9 cellular contexts compared by ENCODE assay signal in the genomic region with DNA sequence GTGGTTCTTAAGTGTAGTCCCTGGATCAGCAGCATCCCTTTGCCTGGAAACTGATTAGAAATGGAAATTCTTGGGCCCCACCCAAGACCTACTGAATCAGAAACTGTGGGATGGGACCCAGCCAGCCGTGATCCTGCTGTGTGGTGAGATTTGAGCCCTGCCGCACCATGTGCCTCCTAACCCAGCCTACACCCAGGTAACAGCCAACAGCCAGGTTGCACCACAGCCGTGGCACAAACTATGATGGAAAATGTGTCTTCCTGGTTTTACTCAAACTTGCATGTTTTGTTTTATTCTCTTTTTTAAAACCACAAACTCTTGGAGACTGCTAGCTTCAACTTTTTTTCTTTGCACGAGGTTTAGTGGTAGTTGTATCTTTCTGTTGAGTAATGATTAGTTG. TPM values are rescaled to one million over a fixed set of nuclear protein-coding genes. Genes with fewer than 3 reads are reported as not detected.
DNase-seq lines count a peak whose midpoint lies in the region; ATAC-seq and TF ChIP-seq lines count a peak whose summit lies in the region.
"Had no signal": no experiment of that assay in that cellular context is flagged by ENCODE, and none has a peak within 500 bp of the region (broad histone marks: within the 10 kb centered on the region; RNA-seq: fewer than 3 reads in every experiment).

No MANE protein-coding gene starts in this region.

- H2AFZ ChIP-seq in fibroblast of lung (ENCODE audit: low read length), result no peak overlapping the region
- H2AFZ ChIP-seq in smooth muscle cell (ENCODE audit: low read depth), result no peak overlapping the region

- H3K4me2 ChIP-seq in fibroblast of lung (ENCODE audit: extremely low read depth, insufficient read depth, low read length), result peak overlapping the region; percentile 97
- H3K4me2 ChIP-seq in smooth muscle cell, result peak overlapping the region; percentile 59

- H3K4me3 ChIP-seq in fibroblast of lung (replicated peaks in 1 of 4; ENCODE audit: control extremely low read depth in 1 of 4, insufficient read depth in 1 of 4, low read depth in 3 of 4, low read length in 4 of 4), result peak overlapping the region; percentile 64 to 83 (median 80)
- peak overlapping the region; percentile 1 for H3K4me3 ChIP-seq in smooth muscle cell
- H3K4me3 ChIP-seq in gastroesophageal sphincter, result peak overlapping the region in 1 of 2 donors; percentile 86

- H3K27ac ChIP-seq in fibroblast of lung (ENCODE audit: insufficient read depth, low read length) (peak overlapping the region; percentile 30), smooth muscle cell (ENCODE audit: low read depth) (no peak overlapping the region), gastroesophageal sphincter (peak overlapping the region in 2 of 4 donors; percentile 93 to 94)

- no peak for TF ChIP-seq EP300 in gastroesophageal sphincter (IDR thresholded peaks at IDR 0.05)

- H3K27me3 ChIP-seq in fibroblast of lung (ENCODE audit: control insufficient read depth, insufficient read depth, low read length), result no peaks in the 10 kb centered on the region
- H3K27me3 ChIP-seq in smooth muscle cell (ENCODE audit: low read depth), result no peaks in the 10 kb centered on the region
- H3K27me3 ChIP-seq in gastroesophageal sphincter, result no peaks in the 10 kb centered on the region

- no peak for TF ChIP-seq CTCF in fibroblast of lung (conservative IDR thresholded peaks at IDR 0.05 in 1 of 2, IDR thresholded peaks at IDR 0.05 in 1 of 2; ENCODE audit: low read depth in 1 of 2, low read length in 2 of 2)
- no peak for TF ChIP-seq CTCF in smooth muscle cell (IDR thresholded peaks at IDR 0.05; ENCODE audit: borderline replicate concordance, insufficient read depth, poor library complexity, severe bottlenecking)
- no peak for TF ChIP-seq CTCF in gastroesophageal sphincter (IDR thresholded peaks at IDR 0.05)

- H3K4me3 Mint-ChIP-seq in T-helper 17 cell, result peak overlapping the region; percentile 86

- H3K36me3 ChIP-seq in fibroblast of lung (ENCODE audit: control insufficient read depth, insufficient read depth, low read length), result peaks cover 6% of the 10 kb centered on the region
- H3K36me3 ChIP-seq in smooth muscle cell (ENCODE audit: low read depth), result no peaks in the 10 kb centered on the region
- H3K36me3 ChIP-seq in gastroesophageal sphincter, result peaks cover 0 to 12% of the 10 kb centered on the region in 2 donors

- H3K9ac ChIP-seq in fibroblast of lung (ENCODE audit: insufficient read depth, low read length) (no peak overlapping the region), smooth muscle cell (ENCODE audit: low read depth) (no peak overlapping the region)

- H3K36me3 Mint-ChIP-seq in T-helper 17 cell (ENCODE audit: low read depth), result peaks cover 2% of the 10 kb centered on the region

- TF ChIP-seq POLR2A in gastroesophageal sphincter (IDR thresholded peaks at IDR 0.05), result no peak

- H3K27ac Mint-ChIP-seq in T-helper 17 cell, result peak overlapping the region; percentile 85

- peaks cover 63% of the 10 kb centered on the region for H3K4me1 Mint-ChIP-seq in T-helper 17 cell

- WGBS in smooth muscle cell (ENCODE audit: low lambda C conversion rate), result 54% methylated on average over 4 of the region's 4 CpGs
- WGBS in gastroesophageal sphincter (ENCODE audit: low coverage in 1 of 2), 2 donors, result 14 to 38% methylated on average over 1 to 4 of the region's 4 CpGs

- DNase-seq in ELR (ENCODE audit: low read depth), result peak; percentile 55
- no peak for DNase-seq in T-helper 17 cell
- DNase-seq in fibroblast of lung (ENCODE audit: low read depth in 2 of 2), result peak; percentile 50 to 81
- no peak for DNase-seq in smooth muscle cell (lab: John Stamatoyannopoulos, UW; ENCODE audit: unreplicated experiment)
- DNase-seq in effector CD4-positive, alpha-beta T cell, result no peak
- no peak for DNase-seq in SK-N-DZ (ENCODE audit: low spot score)
- DNase-seq in nucleus accumbens (lab: John Stamatoyannopoulos, UW), result no peak
- DNase-seq: substantia nigra had no signal

- H4K20me1 ChIP-seq in fibroblast of lung (ENCODE audit: control insufficient read depth, extremely low read depth, insufficient read depth, low read length) (peaks cover 2% of the 10 kb centered on the region), smooth muscle cell (ENCODE audit: low read depth) (peaks cover 46% of the 10 kb centered on the region)

- H3K79me2 ChIP-seq in fibroblast of lung (ENCODE audit: control insufficient read depth, insufficient read depth, low read length) (peaks cover 76% of the 10 kb centered on the region), smooth muscle cell (ENCODE audit: low read depth) (peaks cover 34% of the 10 kb centered on the region)

- no peak for ATAC-seq in T-helper 17 cell
- ATAC-seq in gastroesophageal sphincter, result no peak

- peaks cover 4% of the 10 kb centered on the region for H3F3A ChIP-seq in smooth muscle cell (ENCODE audit: low read depth)

- H3K9me3 ChIP-seq in T-helper 17 cell (ENCODE audit: control insufficient read depth, low read length, poor library complexity, severe bottlenecking) (no peaks in the 10 kb centered on the region), fibroblast of lung (ENCODE audit: control insufficient read depth, insufficient read depth, low read depth, low read length) (no peaks in the 10 kb centered on the region), smooth muscle cell (replicated peaks; ENCODE audit: low read depth) (no peaks in the 10 kb centered on the region), gastroesophageal sphincter (no peaks in the 10 kb centered on the region)

- H3K27me3 Mint-ChIP-seq in T-helper 17 cell, result no peaks in the 10 kb centered on the region

- H3K4me1 ChIP-seq in fibroblast of lung (ENCODE audit: control insufficient read depth, extremely low read depth, insufficient read depth, low read length) (peaks cover 16% of the 10 kb centered on the region), smooth muscle cell (ENCODE audit: low read depth) (peaks cover 16% of the 10 kb centered on the region), gastroesophageal sphincter (peaks cover 4 to 96% (median 49%) of the 10 kb centered on the region in 3 donors)

RNA-seq across cellular contexts. Expression of a gene that starts 2.6 kb away (rescaled TPM):
- 10 to 100 TPM; 17.2 to 34.1 TPM for total RNA-seq in T-helper 17 cell
- 20.0 and 33.9 TPM in 2 replicates for total RNA-seq in fibroblast of lung
- 16.0 and 16.8 TPM in 2 replicates for polyA plus RNA-seq in fibroblast of lung
- polyA plus RNA-seq in fibroblast of lung (2012), result 19.7 and 20.4 TPM in 2 replicates
- polyA minus RNA-seq in fibroblast of lung (ENCODE audit: low replicate concordance), result 148 and 253 TPM in 2 replicates
- total RNA-seq in smooth muscle cell, result 3.8 and 4.6 TPM in 2 replicates
- 3.6 and 4.2 TPM in 2 replicates for polyA plus RNA-seq in smooth muscle cell
- 4.4 and 7.7 TPM in 2 replicates for polyA plus RNA-seq in SK-N-DZ (2014; cell fraction: cytosol; rRNA removed)
- polyA plus RNA-seq in SK-N-DZ (2014; cell fraction: nucleus; rRNA removed), result 6.8 and 8.7 TPM in 2 replicates
- 10 to 100 TPM; 17.3 to 42.7 (median 33.3) TPM for total RNA-seq in gastroesophageal sphincter

Comparison
In these comparisons a context has a peak if more than half of its experiments do, and no peak if none do; other contexts are left out.
1. DNase-seq: peak in ELR (single experiment) and fibroblast of lung (2 of 2); none in T-helper 17 cell (0 of 3), smooth muscle cell (single experiment), effector CD4-positive, alpha-beta T cell (single experiment), SK-N-DZ (single experiment) and nucleus accumbens (0 of 56).